In the genomic region with DNA sequence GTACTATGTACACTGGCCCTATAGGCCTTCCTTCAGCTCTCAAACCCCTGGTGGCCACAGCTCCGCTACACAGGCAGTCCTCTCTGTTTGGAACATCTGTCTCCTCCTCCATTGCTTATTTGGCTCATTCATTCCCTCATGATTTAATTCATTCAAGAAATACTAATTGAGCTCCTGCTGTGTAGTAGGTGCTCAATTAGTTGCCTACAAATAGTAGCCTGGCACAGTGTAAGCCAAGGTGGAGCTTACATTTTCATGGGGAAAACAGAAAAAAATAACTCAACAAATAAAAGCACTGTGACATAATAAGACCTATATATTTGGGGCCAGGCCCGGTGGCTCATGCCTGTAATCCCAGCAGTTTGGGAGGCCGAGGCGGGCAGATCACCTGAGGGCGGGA, we compare ENCODE assay signal across 24 cellular contexts. TPM values are rescaled to one million over a fixed set of nuclear protein-coding genes. Genes with fewer than 3 reads are reported as not detected.
"Had no signal": no experiment of that assay in that cellular context is flagged by ENCODE, and none has a peak within 500 bp of the region (broad histone marks: within the 10 kb centered on the region; RNA-seq: fewer than 3 reads in every experiment).

No MANE protein-coding gene starts in this region.

- H3K4me3 Mint-ChIP-seq: activated CD4-positive, alpha-beta T cell treated with anti-CD3 and anti-CD28 coated beads, Interleukin-2, amount 10 ng/mL, durations not matched to agents 7 days and 5 days; activated CD8-positive, alpha-beta T cell treated with anti-CD3 and anti-CD28 coated beads, Interleukin-2, amount 10 ng/mL, durations not matched to agents 7 days and 5 days; central memory CD8-positive, alpha-beta T cell had no signal

- H3K27me3 Mint-ChIP-seq: activated CD4-positive, alpha-beta T cell treated with anti-CD3 and anti-CD28 coated beads, Interleukin-2, amount 10 ng/mL, durations not matched to agents 7 days and 5 days; central memory CD8-positive, alpha-beta T cell had no signal

- H3K9me3 Mint-ChIP-seq: activated CD4-positive, alpha-beta T cell treated with anti-CD3 and anti-CD28 coated beads, Interleukin-2, amount 10 ng/mL, durations not matched to agents 7 days and 5 days; activated naive CD4-positive, alpha-beta T cell treated with anti-CD3 and anti-CD28 coated beads, Interleukin-2, amount 50 U/mL, for 72 hours; central memory CD8-positive, alpha-beta T cell had no signal

- H3K27me3 ChIP-seq: body of pancreas, colonic mucosa, right atrium auricular region had no signal

- DNase-seq: activated CD4-positive, alpha-beta T cell treated with anti-CD3 and anti-CD28 coated beads, Interleukin-2, amount 10 ng/mL, durations not matched to agents 7 days and 5 days; activated CD8-positive, alpha-beta T cell treated with anti-CD3 and anti-CD28 coated beads, Interleukin-2, amount 10 ng/mL, durations not matched to agents 7 days and 5 days; activated effector memory CD4-positive, alpha-beta T cell treated with anti-CD3 and anti-CD28 coated beads, Interleukin-2, amount 50 U/mL, for 16 hours; activated T-cell treated with anti-CD3 and anti-CD28 coated beads, Interleukin-2, amount 50 U/mL, for 48 hours; body of pancreas; colonic mucosa; erythroblast; foreskin melanocyte; hypothalamus; islet precursor cell; midbrain; stimulated activated CD4-positive, alpha-beta T cell treated with anti-CD3 and anti-CD28 coated beads, Interleukin-12 subunit alpha, Interleukin-12 subunit beta, amount 100 ng/mL, for 4 hours; stimulated activated CD4-positive, alpha-beta T cell treated with anti-CD3 and anti-CD28 coated beads, Interleukin-1b, Interleukin-23, amount 100 ng/mL, for 48 hours; stimulated activated CD8-positive, alpha-beta memory T cell treated with anti-CD3 and anti-CD28 coated beads, Interleukin-4, amount 100 ng/mL, for 48 hours; stimulated activated naive CD4-positive, alpha-beta T cell; T-helper 1 cell had no signal

- H3K9me3 ChIP-seq: body of pancreas, colonic mucosa, prostate gland, right atrium auricular region had no signal

- H3K27ac ChIP-seq: body of pancreas, colonic mucosa, prostate gland, right atrium auricular region had no signal

- H3K4me3 ChIP-seq: body of pancreas, colonic mucosa, lung, prostate gland, right atrium auricular region had no signal

- H3K27ac Mint-ChIP-seq: activated CD4-positive, alpha-beta T cell treated with anti-CD3 and anti-CD28 coated beads, Interleukin-2, amount 10 ng/mL, durations not matched to agents 7 days and 5 days; activated CD8-positive, alpha-beta T cell treated with anti-CD3 and anti-CD28 coated beads, Interleukin-2, amount 10 ng/mL, durations not matched to agents 7 days and 5 days had no signal

- H3K36me3 ChIP-seq: colonic mucosa, prostate gland, right atrium auricular region had no signal

RNA-seq across cellular contexts. Expression of gene MOGAT3, which starts 47.4 kb away (rescaled TPM):
- total RNA-seq: activated CD4-positive, alpha-beta T cell treated with anti-CD3 and anti-CD28 coated beads, Interleukin-2, amount 10 ng/mL, durations not matched to agents 7 days and 5 days; activated CD8-positive, alpha-beta T cell treated with anti-CD3 and anti-CD28 coated beads, Interleukin-2, amount 10 ng/mL, durations not matched to agents 7 days and 5 days; activated naive CD4-positive, alpha-beta T cell treated with anti-CD3 and anti-CD28 coated beads, Interleukin-2, amount 50 U/mL, for 72 hours; body of pancreas; lung; omental fat pad; prostate gland; right atrium auricular region; urinary bladder had no signal
- polyA plus RNA-seq: lung, neural cell, urinary bladder had no signal
